15 cellular contexts compared by ENCODE assay signal in the genomic region with DNA sequence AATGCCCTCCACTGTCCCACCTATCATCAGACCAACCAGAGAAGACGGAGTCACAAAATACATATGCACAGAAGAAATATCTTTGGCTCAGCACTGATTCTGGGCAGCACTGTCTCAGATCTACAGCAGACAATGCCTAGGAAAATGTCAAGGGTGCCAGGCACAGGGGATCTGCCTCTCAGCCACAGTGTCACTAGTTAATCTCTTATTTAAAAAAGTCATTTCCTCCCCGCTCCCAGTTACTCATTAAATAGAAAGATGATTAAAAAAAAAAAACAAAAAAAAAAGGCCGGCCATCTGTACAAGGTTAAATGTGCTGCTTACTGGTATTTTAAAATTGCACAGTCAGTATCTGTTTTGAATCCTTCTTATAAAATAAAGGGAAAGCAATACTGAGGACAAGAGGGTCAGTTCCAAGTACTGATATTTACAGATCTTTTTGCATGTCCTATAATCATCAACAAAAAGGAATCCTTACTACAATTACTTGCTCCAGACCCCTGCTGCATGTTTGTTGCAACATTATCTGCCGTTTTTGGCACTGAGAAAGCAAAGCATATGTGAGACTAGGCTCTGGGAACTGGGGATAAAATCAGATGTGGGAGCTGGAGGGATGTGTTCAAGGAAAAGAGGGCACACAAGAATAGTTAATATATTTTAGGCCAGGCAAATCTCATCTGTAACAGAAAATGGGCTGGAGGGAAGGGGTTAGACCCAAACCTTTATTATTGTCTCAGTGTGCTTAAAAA.
"Had no signal": no experiment of that assay in that cellular context is flagged by ENCODE, and none has a peak within 500 bp of the region (broad histone marks: within the 10 kb centered on the region; RNA-seq: fewer than 3 reads in every experiment).

No MANE protein-coding gene starts in this region.

- H3K27me3 Mint-ChIP-seq: activated naive CD4-positive, alpha-beta T cell treated with anti-CD3 and anti-CD28 coated beads, Interleukin-2, amount 50 U/mL, for 24 hours; activated T-cell treated with anti-CD3 and anti-CD28 coated beads, Interleukin-2, amount 50 U/mL, for 24 hours; naive thymus-derived CD4-positive, alpha-beta T cell had no signal

- H3K27me3 ChIP-seq: body of pancreas, gastroesophageal sphincter had no signal

- ATAC-seq: body of pancreas; gastroesophageal sphincter; left lobe of liver; naive thymus-derived CD4-positive, alpha-beta T cell; stimulated activated effector memory CD8-positive, alpha-beta T cell treated with anti-CD3 and anti-CD28 coated beads, Interleukin-12 subunit alpha, Interleukin-12 subunit beta, amount 100 ng/mL, for 72 hours had no signal

- H3K4me1 Mint-ChIP-seq: activated naive CD4-positive, alpha-beta T cell treated with anti-CD3 and anti-CD28 coated beads, Interleukin-2, amount 50 U/mL, for 24 hours; naive thymus-derived CD4-positive, alpha-beta T cell; stimulated activated effector memory CD8-positive, alpha-beta T cell treated with anti-CD3 and anti-CD28 coated beads, Interleukin-12 subunit alpha, Interleukin-12 subunit beta, amount 100 ng/mL, for 72 hours had no signal

- FAIRE-seq: islet of Langerhans had no signal

- H3K27ac ChIP-seq: gastroesophageal sphincter, thoracic aorta had no signal

- H3K9me3 Mint-ChIP-seq: stimulated activated effector memory CD8-positive, alpha-beta T cell treated with anti-CD3 and anti-CD28 coated beads, Interleukin-12 subunit alpha, Interleukin-12 subunit beta, amount 100 ng/mL, for 72 hours had no signal

- H3K36me3 Mint-ChIP-seq: stimulated activated effector memory CD8-positive, alpha-beta T cell treated with anti-CD3 and anti-CD28 coated beads, Interleukin-12 subunit alpha, Interleukin-12 subunit beta, amount 100 ng/mL, for 72 hours had no signal

- H3K27ac Mint-ChIP-seq: activated naive CD4-positive, alpha-beta T cell treated with anti-CD3 and anti-CD28 coated beads, Interleukin-2, amount 50 U/mL, for 24 hours; activated T-cell treated with anti-CD3 and anti-CD28 coated beads, Interleukin-2, amount 50 U/mL, for 24 hours; naive thymus-derived CD4-positive, alpha-beta T cell; stimulated activated effector memory CD8-positive, alpha-beta T cell treated with anti-CD3 and anti-CD28 coated beads, Interleukin-12 subunit alpha, Interleukin-12 subunit beta, amount 100 ng/mL, for 72 hours had no signal

- H3K4me1 ChIP-seq: gastroesophageal sphincter had no signal

- H3K36me3 ChIP-seq: thoracic aorta had no signal

- H3K4me3 Mint-ChIP-seq: activated naive CD4-positive, alpha-beta T cell treated with anti-CD3 and anti-CD28 coated beads, Interleukin-2, amount 50 U/mL, for 24 hours; activated T-cell treated with anti-CD3 and anti-CD28 coated beads, Interleukin-2, amount 50 U/mL, for 24 hours; naive thymus-derived CD4-positive, alpha-beta T cell; stimulated activated effector memory CD8-positive, alpha-beta T cell treated with anti-CD3 and anti-CD28 coated beads, Interleukin-12 subunit alpha, Interleukin-12 subunit beta, amount 100 ng/mL, for 72 hours had no signal

- H3K4me3 ChIP-seq: body of pancreas, gastroesophageal sphincter, thoracic aorta had no signal

- H3K9me3 ChIP-seq: body of pancreas, gastroesophageal sphincter, thoracic aorta had no signal

- DNase-seq: activated CD4-positive, alpha-beta T cell treated with anti-CD3 and anti-CD28 coated beads, Interleukin-2, amount 50 U/mL, for 48 hours; activated effector memory CD4-positive, alpha-beta T cell treated with Interleukin-2 at 50 U/mL for 16 hours; activated T-cell treated with anti-CD3 and anti-CD28 coated beads, Interleukin-2, amount 50 U/mL, for 24 hours; amygdala; body of pancreas; central memory CD4-positive, alpha-beta T cell; naive thymus-derived CD4-positive, alpha-beta T cell; retina; SW 1271 had no signal
